ENCODE assay signal across 34 cellular contexts in genomic region chr10:49781247-49781646, GRCh38. TPM values are rescaled to one million over a fixed set of nuclear protein-coding genes. Genes with fewer than 3 reads are reported as not detected.
A peak's percentile ranks its signal among the peaks of the same experiment; 100 is the strongest.
DNase-seq lines count a peak whose midpoint lies in the region; ATAC-seq, FAIRE-seq and TF ChIP-seq lines count a peak whose summit lies in the region.
"Had no signal": no experiment of that assay in that cellular context is flagged by ENCODE, and none has a peak within 500 bp of the region (broad histone marks: within the 10 kb centered on the region; RNA-seq: fewer than 3 reads in every experiment).

No MANE protein-coding gene starts in this region.

- ATAC-seq in A549 (no peak), upper lobe of left lung (ENCODE audit: low FRiP score in 2 of 2) (no peak)
- ATAC-seq in activated naive CD8-positive, alpha-beta T cell treated with anti-CD3 and anti-CD28 coated beads, Interleukin-2, amount 50 U/mL, for 24 hours = no peak
- ATAC-seq: activated T-helper 17 cell treated with anti-CD3 and anti-CD28 coated beads, Interleukin-2, amount 50 U/mL, for 72 hours; heart right ventricle; left cardiac atrium; right cardiac atrium had no signal

- no peak overlapping the region for H3K4me3 Mint-ChIP-seq in HFFc6
- H3K4me3 Mint-ChIP-seq in activated naive CD8-positive, alpha-beta T cell treated with anti-CD3 and anti-CD28 coated beads, Interleukin-2, amount 50 U/mL, for 24 hours = no peak overlapping the region
- H3K4me3 Mint-ChIP-seq: activated CD4-positive, alpha-beta memory T cell treated with anti-CD3 and anti-CD28 coated beads, Interleukin-2, amount 10 ng/mL, durations not matched to agents 7 days and 5 days; activated naive CD4-positive, alpha-beta T cell treated with anti-CD3 and anti-CD28 coated beads, Interleukin-2, amount 50 U/mL, for 24 hours; activated T-helper 17 cell treated with anti-CD3 and anti-CD28 coated beads, Interleukin-2, amount 50 U/mL, for 72 hours; central memory CD8-positive, alpha-beta T cell; neural progenitor cell had no signal

- no peak overlapping the region for H3K27ac Mint-ChIP-seq in HFFc6
- H3K27ac Mint-ChIP-seq in activated naive CD8-positive, alpha-beta T cell treated with anti-CD3 and anti-CD28 coated beads, Interleukin-2, amount 50 U/mL, for 24 hours = no peak overlapping the region
- H3K27ac Mint-ChIP-seq: activated CD4-positive, alpha-beta memory T cell treated with anti-CD3 and anti-CD28 coated beads, Interleukin-2, amount 10 ng/mL, durations not matched to agents 7 days and 5 days; activated naive CD4-positive, alpha-beta T cell treated with anti-CD3 and anti-CD28 coated beads, Interleukin-2, amount 50 U/mL, for 24 hours; activated T-helper 17 cell treated with anti-CD3 and anti-CD28 coated beads, Interleukin-2, amount 50 U/mL, for 72 hours; neural progenitor cell had no signal

- H3K4me2 ChIP-seq in A549 = no peak overlapping the region
- H3K4me2 ChIP-seq: neural progenitor cell had no signal

- 0 out of 2 replicates have a peak, but pooled peaks cover 6% of the 10 kb centered on the region for H3K4me1 Mint-ChIP-seq in HFFc6 (ENCODE audit: low read depth)
- H3K4me1 Mint-ChIP-seq in activated naive CD8-positive, alpha-beta T cell treated with anti-CD3 and anti-CD28 coated beads, Interleukin-2, amount 50 U/mL, for 24 hours = no peaks in the 10 kb centered on the region
- H3K4me1 Mint-ChIP-seq: activated CD4-positive, alpha-beta memory T cell treated with anti-CD3 and anti-CD28 coated beads, Interleukin-2, amount 10 ng/mL, durations not matched to agents 7 days and 5 days; activated naive CD4-positive, alpha-beta T cell treated with anti-CD3 and anti-CD28 coated beads, Interleukin-2, amount 50 U/mL, for 24 hours; activated T-helper 17 cell treated with anti-CD3 and anti-CD28 coated beads, Interleukin-2, amount 50 U/mL, for 72 hours; central memory CD8-positive, alpha-beta T cell had no signal

- POLR2A ChIA-PET in A549 (lab: Yijun Ruan, JAX) = no interaction called here

- intact Hi-C loops in ascending aorta (cut with DNase I) = no loop called here

- no peak for TF ChIP-seq RAD21 in A549 (conservative IDR thresholded peaks at IDR 0.05 in 1 of 2, IDR thresholded peaks at IDR 0.05 in 1 of 2)

- H3K9ac ChIP-seq in adipocyte (ENCODE audit: low read length) = no peak overlapping the region
- H3K9ac ChIP-seq: neural progenitor cell had no signal

- H3K4me3 ChIP-seq in A549 = no peak overlapping the region
- H3K4me3 ChIP-seq in adipocyte (ENCODE audit: low read length) = no peak overlapping the region
- H3K4me3 ChIP-seq in fibroblast of pulmonary artery (replicated peaks; ENCODE audit: low read depth, low read length) = no peak overlapping the region
- no peak overlapping the region for H3K4me3 ChIP-seq in upper lobe of left lung
- no peak overlapping the region for H3K4me3 ChIP-seq in ascending aorta
- H3K4me3 ChIP-seq: esophagus muscularis mucosa, heart right ventricle, neural progenitor cell, Peyer's patch, SJSA1, transverse colon had no signal

- H3K4me1 ChIP-seq in A549 = no peaks in the 10 kb centered on the region
- H3K4me1 ChIP-seq in adipocyte (ENCODE audit: control insufficient read depth, insufficient read depth, low read length) = no peaks in the 10 kb centered on the region
- H3K4me1 ChIP-seq in upper lobe of left lung = no peaks in the 10 kb centered on the region
- H3K4me1 ChIP-seq in ascending aorta = no peaks in the 10 kb centered on the region
- H3K4me1 ChIP-seq: esophagus muscularis mucosa, heart right ventricle, Peyer's patch, SJSA1, transverse colon had no signal

- TF ChIP-seq EP300 in A549 (IDR thresholded peaks at IDR 0.05) = no peak
- TF ChIP-seq EP300 in upper lobe of left lung (IDR thresholded peaks at IDR 0.05) = no peak

- CTCF ChIA-PET in A549 (lab: Yijun Ruan, JAX) = interaction anchor here (0.6 to 1.2 kb wide), 3 partner anchors 13 to 56 kb away, joined by 3 read pairs; no protein-coding TSS in a partner anchor

- no peaks in the 10 kb centered on the region for H3K9me3 ChIP-seq in A549
- no peaks in the 10 kb centered on the region for H3K9me3 ChIP-seq in adipocyte (ENCODE audit: control insufficient read depth, low read length)
- H3K9me3 ChIP-seq in upper lobe of left lung = no peaks in the 10 kb centered on the region
- H3K9me3 ChIP-seq in ascending aorta = no peaks in the 10 kb centered on the region
- H3K9me3 ChIP-seq: esophagus muscularis mucosa, Peyer's patch, SJSA1 had no signal

- no peaks in the 10 kb centered on the region for H3K36me3 ChIP-seq in adipocyte (ENCODE audit: control insufficient read depth, insufficient read depth, low read length, severe bottlenecking)
- H3K36me3 ChIP-seq in upper lobe of left lung = no peaks in the 10 kb centered on the region
- H3K36me3 ChIP-seq in ascending aorta = no peaks in the 10 kb centered on the region
- H3K36me3 ChIP-seq: esophagus muscularis mucosa, heart right ventricle, neural progenitor cell, Peyer's patch, SJSA1, transverse colon had no signal

- H3K27me3 ChIP-seq in adipocyte (replicated peaks; ENCODE audit: control insufficient read depth, insufficient read depth, low read length) (peaks cover 16% of the 10 kb centered on the region), upper lobe of left lung (no peaks in the 10 kb centered on the region), ascending aorta (no peaks in the 10 kb centered on the region)
- H3K27me3 ChIP-seq: neural progenitor cell, Peyer's patch had no signal

- no peak overlapping the region for H3K27ac ChIP-seq in A549
- no peak overlapping the region for H3K27ac ChIP-seq in upper lobe of left lung
- no peak overlapping the region for H3K27ac ChIP-seq in ascending aorta
- H3K27ac ChIP-seq: esophagus muscularis mucosa, heart right ventricle, neural progenitor cell, Peyer's patch, SJSA1, transverse colon had no signal

- no peaks in the 10 kb centered on the region for H3K9me3 Mint-ChIP-seq in HFFc6
- peaks cover 6% of the 10 kb centered on the region for H3K9me3 Mint-ChIP-seq in activated naive CD8-positive, alpha-beta T cell treated with anti-CD3 and anti-CD28 coated beads, Interleukin-2, amount 50 U/mL, for 24 hours
- H3K9me3 Mint-ChIP-seq: activated CD4-positive, alpha-beta memory T cell treated with anti-CD3 and anti-CD28 coated beads, Interleukin-2, amount 10 ng/mL, durations not matched to agents 7 days and 5 days; activated naive CD4-positive, alpha-beta T cell treated with anti-CD3 and anti-CD28 coated beads, Interleukin-2, amount 50 U/mL, for 24 hours; activated T-helper 17 cell treated with anti-CD3 and anti-CD28 coated beads, Interleukin-2, amount 50 U/mL, for 72 hours; central memory CD8-positive, alpha-beta T cell; neural progenitor cell had no signal

- peaks cover 20% of the 10 kb centered on the region for H3K27me3 Mint-ChIP-seq in HFFc6 (ENCODE audit: insufficient read depth)
- H3K27me3 Mint-ChIP-seq in activated naive CD8-positive, alpha-beta T cell treated with anti-CD3 and anti-CD28 coated beads, Interleukin-2, amount 50 U/mL, for 24 hours = peaks cover 9% of the 10 kb centered on the region

- H3K36me3 Mint-ChIP-seq in HFFc6 (ENCODE audit: low read depth) = no peaks in the 10 kb centered on the region
- no peaks in the 10 kb centered on the region for H3K36me3 Mint-ChIP-seq in activated naive CD8-positive, alpha-beta T cell treated with anti-CD3 and anti-CD28 coated beads, Interleukin-2, amount 50 U/mL, for 24 hours (ENCODE audit: low read depth)
- H3K36me3 Mint-ChIP-seq: activated naive CD4-positive, alpha-beta T cell treated with anti-CD3 and anti-CD28 coated beads, Interleukin-2, amount 50 U/mL, for 24 hours; neural progenitor cell had no signal

- no peak for DNase-seq in A549 (ENCODE audit: low read depth in 1 of 2, low spot score in 1 of 2)
- peak; percentile 56 for DNase-seq in HFFc6
- peak; percentile 7 for DNase-seq in adipocyte (ENCODE audit: low read depth)
- peak; percentile 7 for DNase-seq in fibroblast of pulmonary artery (ENCODE audit: low read depth)
- DNase-seq in upper lobe of left lung = no peak
- DNase-seq in activated naive CD8-positive, alpha-beta T cell treated with anti-CD3 and anti-CD28 coated beads, Interleukin-2, amount 50 U/mL, for 24 hours = no peak
- DNase-seq in stimulated activated naive CD4-positive, alpha-beta T cell (lab: John Stamatoyannopoulos, UW) = no peak
- DNase-seq in ascending aorta (ENCODE audit: low spot score in 2 of 2) = no peak
- DNase-seq: activated CD4-positive, alpha-beta memory T cell treated with anti-CD3 and anti-CD28 coated beads, Interleukin-2, amount 10 ng/mL, durations not matched to agents 7 days and 5 days; activated CD4-positive, CD25-positive, alpha-beta regulatory T cell treated with anti-CD3 and anti-CD28 coated beads, Interleukin-2, amount 50 U/mL, for 72 hours; activated CD8-positive, alpha-beta memory T cell treated with anti-CD3 and anti-CD28 coated beads, Interleukin-2, amount 50 U/mL, for 48 hours; anterior cingulate cortex; dermis blood vessel endothelial cell; DMS153; GDM1; H7; heart right ventricle; left cardiac atrium; NCI-H1048; NCI-H1694 treated with DMSO at 0.1 percent for 48 hours; NCI-H2171; NCI-H524 treated with DMSO at 0.1 percent for 48 hours; Peyer's patch; right cardiac atrium; stimulated activated CD4-positive, alpha-beta T cell treated with anti-CD3 and anti-CD28 coated beads, Interleukin-2, amount 100 ng/mL, for 48 hours; T-helper 1 cell; transverse colon had no signal

- no peak for TF ChIP-seq CTCF in A549 (IDR thresholded peaks at IDR 0.05)
- no peak for TF ChIP-seq CTCF in HFFc6 (IDR thresholded peaks at IDR 0.05)
- TF ChIP-seq CTCF in fibroblast of pulmonary artery (IDR thresholded peaks at IDR 0.05; ENCODE audit: low read length, missing control alignments) = no peak
- TF ChIP-seq CTCF in upper lobe of left lung (IDR thresholded peaks at IDR 0.05) = no peak
- no peak for TF ChIP-seq CTCF in ascending aorta (IDR thresholded peaks at IDR 0.05)

- no peak for FAIRE-seq in A549 (lab: Jason Lieb, UNC)
- FAIRE-seq: GM19239 had no signal

- TF ChIP-seq POLR2A in A549 (IDR thresholded peaks at IDR 0.05; ENCODE audit: low read length) (no peak), upper lobe of left lung (IDR thresholded peaks at IDR 0.05) (no peak)

TF ChIP-seq in A549, 52 proteins besides CTCF, POLR2A, EP300 and RAD21 (continues in another document):
- TF ChIP-seq, protein P1, sequence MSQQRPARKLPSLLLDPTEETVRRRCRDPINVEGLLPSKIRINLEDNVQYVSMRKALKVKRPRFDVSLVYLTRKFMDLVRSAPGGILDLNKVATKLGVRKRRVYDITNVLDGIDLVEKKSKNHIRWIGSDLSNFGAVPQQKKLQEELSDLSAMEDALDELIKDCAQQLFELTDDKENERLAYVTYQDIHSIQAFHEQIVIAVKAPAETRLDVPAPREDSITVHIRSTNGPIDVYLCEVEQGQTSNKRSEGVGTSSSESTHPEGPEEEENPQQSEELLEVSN (IDR thresholded peaks at IDR 0.05; ENCODE audit: borderline replicate concordance, low read depth) = no peak

RNA-seq across cellular contexts. Expression of gene OGDHL, which starts 19.1 kb away (rescaled TPM):
- 0.05 and 0.06 TPM in 2 replicates for polyA plus RNA-seq in A549 (2011; rRNA removed)
- 0.15 and 0.26 TPM in 2 replicates for polyA plus RNA-seq in A549 (2012; cell fraction: cytosol; rRNA removed)
- polyA plus RNA-seq in A549 (2012; cell fraction: nucleus; rRNA removed) = 0.76 and 0.95 TPM in 2 replicates
- 0.13 to 0.22 TPM (median 0.18 TPM) in 3 replicates for polyA plus RNA-seq in A549 (2017; fragmentation: RNase III; extraction: RNeasy Plus Mini Kit Qiagen cat#74134 plus additional on column Dnase treatment)
- polyA minus RNA-seq in A549 (2011; rRNA and poly(A)+ RNA removed) = 0.15 and 0.54 TPM in 2 replicates
- under 1 TPM in 5 of 6 experiments, not detected in 1; 0.05 to 0.19 (median 0.17) TPM for total RNA-seq in HFFc6 (2021; fragmentation: NEBNext Ultra II Directional; extraction: Animal tissue kit (Norgen Biotek cat#: 25700))
- total RNA-seq in upper lobe of left lung = under 1 TPM in 4 of 6 donors, not detected in 2; 0.10 to 0.46 (median 0.22) TPM
- not detected for total RNA-seq in ascending aorta
- total RNA-seq: activated CD4-positive, alpha-beta memory T cell treated with anti-CD3 and anti-CD28 coated beads, Interleukin-2, amount 10 ng/mL, durations not matched to agents 7 days and 5 days; SJSA1 had no signal

Comparison
In these comparisons a context has a peak if more than half of its experiments do, and no peak if none do; other contexts are left out.
1. DNase-seq: peak in HFFc6 (single experiment), adipocyte (single experiment) and fibroblast of pulmonary artery (single experiment); none in A549 (0 of 2), upper lobe of left lung (0 of 2), activated naive CD8-positive, alpha-beta T cell treated with anti-CD3 and anti-CD28 coated beads, Interleukin-2, amount 50 U/mL, for 24 hours (single experiment), stimulated activated naive CD4-positive, alpha-beta T cell (0 of 6) and ascending aorta (0 of 2).